ENCODE assay signal across 10 cellular contexts in the genomic region with DNA sequence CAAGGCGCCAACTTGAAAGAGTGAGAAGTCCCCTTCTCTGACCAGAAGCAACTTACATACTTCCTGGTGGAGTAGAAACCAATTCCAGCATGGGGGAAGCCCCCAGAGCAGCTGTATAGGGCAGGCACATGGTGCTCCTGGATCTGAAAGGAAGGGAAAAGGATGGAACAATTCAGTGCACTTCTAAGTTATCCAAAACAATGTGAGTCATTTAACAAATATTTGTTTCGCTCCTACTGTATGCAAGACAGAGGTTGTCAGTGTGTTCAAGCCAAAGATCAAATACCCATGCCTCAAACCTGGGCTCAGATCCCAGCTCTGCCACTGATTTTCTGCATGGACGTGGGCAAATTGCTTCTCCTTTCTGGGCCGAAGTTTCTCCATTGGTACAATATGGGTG.
DNase-seq lines count a peak whose midpoint lies in the region; ATAC-seq, FAIRE-seq and TF ChIP-seq lines count a peak whose summit lies in the region.
"Had no signal": no experiment of that assay in that cellular context is flagged by ENCODE, and none has a peak within 500 bp of the region (broad histone marks: within the 10 kb centered on the region; RNA-seq: fewer than 3 reads in every experiment).

No MANE protein-coding gene starts in this region.

- H3K18ac ChIP-seq in IMR-90 (ENCODE audit: low read depth, low read length), result no peak overlapping the region

- H3K9me3 ChIP-seq in IMR-90 (ENCODE audit: control insufficient read depth, insufficient read depth, low read length) (no peaks in the 10 kb centered on the region), right lobe of liver (no peaks in the 10 kb centered on the region)
- H3K9me3 ChIP-seq: BLaER1 had no signal

- H3K27ac ChIP-seq in IMR-90 (ENCODE audit: insufficient read depth, low read length) (no peak overlapping the region), right lobe of liver (no peak overlapping the region), substantia nigra (ENCODE audit: low read depth, low read length, poor library complexity, severe bottlenecking) (no peak overlapping the region)
- H3K27ac ChIP-seq: BLaER1, neural progenitor cell had no signal

- peak overlapping the region; percentile 33; the same call in 1 of the 2 replicates for H3K4ac ChIP-seq in IMR-90 (ENCODE audit: low read depth, low read length)

- no peaks in the 10 kb centered on the region for H3K79me1 ChIP-seq in IMR-90 (ENCODE audit: low read depth in 1 of 2, low read length in 2 of 2)

- H3K56ac ChIP-seq in IMR-90 (ENCODE audit: extremely low read depth, insufficient read depth, low read length), result no peak overlapping the region

- no peak overlapping the region for H2BK5ac ChIP-seq in IMR-90 (ENCODE audit: low read depth, low read length, poor library complexity, severe bottlenecking)

- POLR2A ChIA-PET in IMR-90 (lab: Charles Lee; ENCODE audit: unreplicated experiment), result no interaction called here

- peak; percentile 68 for ATAC-seq in IMR-90 (ENCODE audit: low read depth)
- ATAC-seq in right lobe of liver, result peak; percentile 68 to 92 (median 82)
- ATAC-seq in HG02759 (IDR thresholded peaks at IDR 0.05; ENCODE audit: unreplicated experiment), result no peak
- ATAC-seq in HG02642 (IDR thresholded peaks at IDR 0.05; ENCODE audit: poor library complexity, unreplicated experiment), result no peak

- peak; percentile 42 for DNase-seq in AG08396 (ENCODE audit: low spot score)
- peak; percentile 48 for DNase-seq in IMR-90
- DNase-seq in bronchial epithelial cell (ENCODE audit: low read depth), result peak; percentile 35
- peak in 1 of 3 donors; percentile 32 for DNase-seq in right lobe of liver
- no peak for DNase-seq in substantia nigra (lab: John Stamatoyannopoulos, UW)
- no peak for DNase-seq in GM20000 (ENCODE audit: low spot score)

- H4K8ac ChIP-seq in IMR-90 (ENCODE audit: low read depth in 2 of 2, low read length in 2 of 2), result 0 out of 4 replicates have a peak overlapping the region, but pooled peaks of 1 of the 2 experiments have one; percentile 5

- H2BK120ac ChIP-seq in IMR-90 (ENCODE audit: low read depth, low read length), result no peak overlapping the region

- BruUV-seq in IMR-90 (replicated peaks; lab: Mats Ljungman, UMichigan), result no TSS peak

- H3K27me3 ChIP-seq in IMR-90 (ENCODE audit: control insufficient read depth, insufficient read depth, low read length), result peaks cover 13% of the 10 kb centered on the region
- no peaks in the 10 kb centered on the region for H3K27me3 ChIP-seq in bronchial epithelial cell (ENCODE audit: control insufficient read depth, insufficient read depth, low read length)
- H3K27me3 ChIP-seq in right lobe of liver, result no peaks in the 10 kb centered on the region
- H3K27me3 ChIP-seq: BLaER1, neural progenitor cell had no signal

- no peak overlapping the region for H3K4me3 ChIP-seq in IMR-90 (ENCODE audit: insufficient read depth, low read depth, low read length)
- H3K4me3 ChIP-seq in bronchial epithelial cell (ENCODE audit: low read depth, low read length), result no peak overlapping the region
- no peak overlapping the region for H3K4me3 ChIP-seq in right lobe of liver
- H3K4me3 ChIP-seq: BLaER1, neural progenitor cell had no signal

- no peaks in the 10 kb centered on the region for H3K36me3 ChIP-seq in IMR-90 (ENCODE audit: control insufficient read depth, insufficient read depth, low read length)
- H3K36me3 ChIP-seq in bronchial epithelial cell (ENCODE audit: control insufficient read depth, insufficient read depth, low read length), result no peaks in the 10 kb centered on the region
- H3K36me3 ChIP-seq in right lobe of liver, result no peaks in the 10 kb centered on the region
- H3K36me3 ChIP-seq: BLaER1, neural progenitor cell had no signal

- no peak overlapping the region for H2AK5ac ChIP-seq in IMR-90 (ENCODE audit: low read depth, low read length)

- H4K5ac ChIP-seq in IMR-90 (ENCODE audit: low read depth, low read length), result no peak overlapping the region

- intact Hi-C loops in IMR-90 (cut with micrococcal nuclease), result no loop called here
- intact Hi-C loops in right lobe of liver (cut with DNase I), result no loop called here

- CTCF ChIA-PET in IMR-90 (lab: Yijun Ruan, JAX), result interaction anchor here (0.5 kb wide), 1 partner anchor 312 kb away, joined by 4 read pairs; no protein-coding TSS in a partner anchor

- H4K20me1 ChIP-seq in IMR-90 (ENCODE audit: insufficient read depth, low read length), result no peaks in the 10 kb centered on the region; the same call in 1 of the 2 replicates
- H4K20me1 ChIP-seq: BLaER1 had no signal

- dilution Hi-C loops in IMR-90 (cut with HindIII; ENCODE audit: low sequenced_read_pairs, unreplicated experiment), result no loop called here

- H2AFZ ChIP-seq in IMR-90 (replicated peaks; ENCODE audit: low read length, poor library complexity), result no peak overlapping the region
- H2AFZ ChIP-seq: neural progenitor cell had no signal

- H3K4me2 ChIP-seq in IMR-90 (ENCODE audit: low read depth, low read length), result no peak overlapping the region
- H3K4me2 ChIP-seq: BLaER1, neural progenitor cell had no signal

- peaks cover 9% of the 10 kb centered on the region for H3K9me1 ChIP-seq in IMR-90 (ENCODE audit: insufficient read depth, low read length)

- WGBS in IMR-90 (ENCODE audit: extremely low coverage in 2 of 2, insufficient read length in 1 of 2), 2 experiments, result 0% methylated on average over 1 of the region's 4 CpGs; no CpG with 5 or more reads in 1 of the 2 experiments
- WGBS in right lobe of liver (ENCODE audit: insufficient coverage, low coverage, low lambda C conversion rate, missing lambda C conversion rate), result 34% methylated on average over 3 of the region's 4 CpGs

- H2BK20ac ChIP-seq in IMR-90 (ENCODE audit: low read depth, low read length), result no peak overlapping the region

- no peak for TF ChIP-seq RAD21 in IMR-90 (IDR thresholded peaks at IDR 0.05; ENCODE audit: low read length)

- H4K91ac ChIP-seq in IMR-90 (ENCODE audit: insufficient read depth, low read depth, low read length), result peak overlapping the region; percentile 38; the same call in 1 of the 2 replicates

- peaks cover 10% of the 10 kb centered on the region for H3K4me1 ChIP-seq in IMR-90 (ENCODE audit: control insufficient read depth, insufficient read depth, low read length)
- peaks cover 0 to 9% (median 0%) of the 10 kb centered on the region in 4 donors for H3K4me1 ChIP-seq in right lobe of liver
- H3K4me1 ChIP-seq: BLaER1, neural progenitor cell had no signal

- H3K23ac ChIP-seq in IMR-90 (ENCODE audit: low read depth, low read length), result no peak overlapping the region

- TF ChIP-seq CTCF in IMR-90 (conservative IDR thresholded peaks at IDR 0.05; ENCODE audit: low read depth, low read length), result no peak
- TF ChIP-seq CTCF in bronchial epithelial cell (IDR thresholded peaks at IDR 0.05; ENCODE audit: insufficient read depth, low read length, severe bottlenecking), result no peak
- no peak for TF ChIP-seq CTCF in right lobe of liver (IDR thresholded peaks at IDR 0.05)
- TF ChIP-seq CTCF in GM20000 (IDR thresholded peaks at IDR 0.05; ENCODE audit: extremely low read depth, missing control alignments), result no peak

- no peak overlapping the region for H3K9ac ChIP-seq in IMR-90 (ENCODE audit: low read depth, low read length)
- H3K9ac ChIP-seq: BLaER1, neural progenitor cell had no signal

- H2AK9ac ChIP-seq in IMR-90 (replicated peaks; ENCODE audit: low read depth, low read length, poor library complexity), result peak overlapping the region; percentile 67

- no peak for FAIRE-seq in bronchial epithelial cell (lab: Jason Lieb, UNC)

- H2BK15ac ChIP-seq in IMR-90 (ENCODE audit: low read depth, low read length), result no peak overlapping the region

- H3K14ac ChIP-seq in IMR-90 (replicated peaks; ENCODE audit: low read depth, low read length), result 0 out of 2 replicates have a peak overlapping the region, but pooled peaks have one; percentile 11

- in situ Hi-C loops in IMR-90 (cut with MboI; ENCODE audit: low sequenced_read_pairs), result no loop called here

- TF ChIP-seq POLR2A in IMR-90 (IDR thresholded peaks at IDR 0.05; ENCODE audit: low read depth, low read length) (no peak), right lobe of liver (IDR thresholded peaks at IDR 0.05) (no peak)

TF ChIP-seq in IMR-90, 13 proteins besides CTCF, POLR2A, EP300 and RAD21:
- TF ChIP-seq RFX5 (IDR thresholded peaks at IDR 0.05; ENCODE audit: low read depth, low read length) (no peak), RCOR1 (IDR thresholded peaks at IDR 0.05; ENCODE audit: insufficient replicate concordance, low read length) (no peak), SMC3 (IDR thresholded peaks at IDR 0.05; ENCODE audit: low read depth, low read length) (no peak), BHLHE40 (IDR thresholded peaks at IDR 0.05; ENCODE audit: low read depth, low read length) (no peak)

Comparison
In these comparisons a context has a peak if more than half of its experiments do, and no peak if none do; other contexts are left out.
1. DNase-seq: peak in AG08396 (single experiment), IMR-90 (single experiment) and bronchial epithelial cell (single experiment); none in substantia nigra (0 of 49) and GM20000 (single experiment).
2. ATAC-seq: peak in IMR-90 (single experiment) and right lobe of liver (4 of 4); none in HG02759 (single experiment) and HG02642 (single experiment).